In the genomic region with DNA sequence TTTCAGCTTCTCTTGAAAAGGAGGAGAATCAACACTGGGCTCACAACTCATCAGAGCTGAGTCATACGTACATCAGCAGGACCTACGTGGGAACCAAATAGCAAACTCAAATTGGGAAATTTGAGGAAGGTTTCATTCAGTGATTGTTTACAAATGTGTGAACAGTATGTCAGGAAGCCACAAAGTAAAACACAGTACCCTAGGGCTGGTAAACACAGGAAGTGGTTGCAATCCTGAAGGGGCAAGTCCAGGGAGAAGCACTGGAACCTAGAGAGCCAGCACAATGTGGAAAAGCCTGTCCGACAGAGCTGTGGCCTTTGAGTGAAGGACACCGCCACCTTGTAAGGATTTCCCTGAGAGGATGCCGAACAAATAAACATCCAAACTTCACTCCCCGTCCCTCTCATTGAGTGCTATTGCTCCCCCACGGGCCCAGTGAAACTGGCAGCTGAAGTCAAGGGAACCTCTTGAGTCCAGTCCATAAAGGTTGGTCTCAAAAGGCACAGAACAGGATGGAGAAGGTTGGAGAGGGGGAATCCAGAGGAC, we compare ENCODE assay signal across 8 cellular contexts. TPM values are rescaled to one million over a fixed set of nuclear protein-coding genes. Genes with fewer than 3 reads are reported as not detected.
DNase-seq lines count a peak whose midpoint lies in the region; ATAC-seq and TF ChIP-seq lines count a peak whose summit lies in the region.
"Had no signal": no experiment of that assay in that cellular context is flagged by ENCODE, and none has a peak within 500 bp of the region (broad histone marks: within the 10 kb centered on the region; RNA-seq: fewer than 3 reads in every experiment).

No MANE protein-coding gene starts in this region.

- no peak for TF ChIP-seq CTCF in PC-3 (conservative IDR thresholded peaks at IDR 0.05; ENCODE audit: low read depth, low read length)

- H3K36me3 ChIP-seq in PC-3 (ENCODE audit: low read depth, low read length), result no peaks in the 10 kb centered on the region

- no TSS peak for BruUV-seq in PC-3 (replicated peaks; lab: Mats Ljungman, UMichigan)

- H2AFZ ChIP-seq in PC-3 (ENCODE audit: low read length), result peak overlapping the region; percentile 32; the same call in 1 of the 2 replicates

- H3K27ac ChIP-seq in PC-3 (ENCODE audit: low read length), result peak overlapping the region; percentile 97

- H4K20me1 ChIP-seq in PC-3 (ENCODE audit: low read length), result no peaks in the 10 kb centered on the region

- peaks cover 46% of the 10 kb centered on the region for H3K4me1 Mint-ChIP-seq in central memory CD8-positive, alpha-beta T cell

- H3K4me1 ChIP-seq in PC-3 (ENCODE audit: insufficient read depth, low read length), result peaks cover 52% of the 10 kb centered on the region

- peak overlapping the region; percentile 83 for H3K9ac ChIP-seq in PC-3 (ENCODE audit: low read length)

- H3K27me3 ChIP-seq in PC-3 (ENCODE audit: low read length), result no peaks in the 10 kb centered on the region

- H3K27me3 Mint-ChIP-seq in central memory CD8-positive, alpha-beta T cell, result no peaks in the 10 kb centered on the region

- peak; percentile 58 for DNase-seq in ELF-1 (ENCODE audit: low read depth, low spot score)
- peak; percentile 99 for DNase-seq in PC-3
- no peak for DNase-seq in central memory CD8-positive, alpha-beta T cell (ENCODE audit: low spot score in 2 of 2)
- DNase-seq in non-pigmented ciliary epithelial cell (ENCODE audit: low read depth), result peak; percentile 90
- no peak for DNase-seq in middle frontal gyrus (ENCODE audit: extremely low spot score, low spot score)
- no peak for DNase-seq in SKM-1 (lab: John Stamatoyannopoulos, UW; ENCODE audit: unreplicated experiment)
- DNase-seq: Kasumi-1 had no signal

- no peaks in the 10 kb centered on the region for H3K79me2 ChIP-seq in PC-3 (ENCODE audit: low read length)

- intact Hi-C loops in PC-3 (cut with micrococcal nuclease), result loop anchor here (5.0 kb wide), 1 partner anchor 36 kb away; no protein-coding TSS in a partner anchor

- H3K9me3 Mint-ChIP-seq in central memory CD8-positive, alpha-beta T cell, result no peaks in the 10 kb centered on the region

- peak overlapping the region; percentile 84 for H3K4me2 ChIP-seq in PC-3 (ENCODE audit: low read length)

- CTCF ChIA-PET in PC-3 (lab: Charles Lee), result interaction anchor here (0.7 to 1.3 kb wide), 2 partner anchors 20 to 95 kb away, joined by 3 read pairs; no protein-coding TSS in a partner anchor

- H3K27ac Mint-ChIP-seq in central memory CD8-positive, alpha-beta T cell (ENCODE audit: low read depth), result peak overlapping the region; percentile 66

- no peaks in the 10 kb centered on the region for H3K9me2 ChIP-seq in PC-3 (replicated peaks; ENCODE audit: low read length)

- ATAC-seq in PC-3 (peak; percentile 91), HG03045 (IDR thresholded peaks at IDR 0.05; ENCODE audit: unreplicated experiment) (no peak)
- ATAC-seq in central memory CD8-positive, alpha-beta T cell (replicated peaks; ENCODE audit: extremely low read depth, poor library complexity, severe bottlenecking), result peak; percentile 62

- POLR2A ChIA-PET in PC-3 (lab: Charles Lee; ENCODE audit: unreplicated experiment), result interaction anchor here (0.6 to 1.2 kb wide), 2 partner anchors 22 to 324 kb away, joined by 4 to 6 read pairs; a partner anchor contains a TSS

- H3K9me3 ChIP-seq in PC-3 (ENCODE audit: low read length), result no peaks in the 10 kb centered on the region

- peak overlapping the region; percentile 53; the same call in 1 of the 2 replicates for H3K4me3 ChIP-seq in PC-3 (ENCODE audit: low read length)

- H3F3A ChIP-seq in PC-3 (ENCODE audit: low read length, unreplicated experiment), result peaks cover 30% of the 10 kb centered on the region

- no peak overlapping the region for H3K4me3 Mint-ChIP-seq in central memory CD8-positive, alpha-beta T cell

- H3K36me3 Mint-ChIP-seq in central memory CD8-positive, alpha-beta T cell (ENCODE audit: insufficient read depth), result peaks cover 32% of the 10 kb centered on the region

RNA-seq across cellular contexts. Expression of a gene that starts 26.7 kb away (rescaled TPM):
- total RNA-seq in PC-3 (2014; rRNA removed), result 24.5 and 28.1 TPM in 2 replicates

Comparison
In these comparisons a context has a peak if more than half of its experiments do, and no peak if none do; other contexts are left out.
1. DNase-seq: peak in ELF-1 (single experiment), PC-3 (single experiment) and non-pigmented ciliary epithelial cell (single experiment); none in central memory CD8-positive, alpha-beta T cell (0 of 2), middle frontal gyrus (single experiment) and SKM-1 (single experiment).